8 cellular contexts compared by ENCODE assay signal in the genomic region with DNA sequence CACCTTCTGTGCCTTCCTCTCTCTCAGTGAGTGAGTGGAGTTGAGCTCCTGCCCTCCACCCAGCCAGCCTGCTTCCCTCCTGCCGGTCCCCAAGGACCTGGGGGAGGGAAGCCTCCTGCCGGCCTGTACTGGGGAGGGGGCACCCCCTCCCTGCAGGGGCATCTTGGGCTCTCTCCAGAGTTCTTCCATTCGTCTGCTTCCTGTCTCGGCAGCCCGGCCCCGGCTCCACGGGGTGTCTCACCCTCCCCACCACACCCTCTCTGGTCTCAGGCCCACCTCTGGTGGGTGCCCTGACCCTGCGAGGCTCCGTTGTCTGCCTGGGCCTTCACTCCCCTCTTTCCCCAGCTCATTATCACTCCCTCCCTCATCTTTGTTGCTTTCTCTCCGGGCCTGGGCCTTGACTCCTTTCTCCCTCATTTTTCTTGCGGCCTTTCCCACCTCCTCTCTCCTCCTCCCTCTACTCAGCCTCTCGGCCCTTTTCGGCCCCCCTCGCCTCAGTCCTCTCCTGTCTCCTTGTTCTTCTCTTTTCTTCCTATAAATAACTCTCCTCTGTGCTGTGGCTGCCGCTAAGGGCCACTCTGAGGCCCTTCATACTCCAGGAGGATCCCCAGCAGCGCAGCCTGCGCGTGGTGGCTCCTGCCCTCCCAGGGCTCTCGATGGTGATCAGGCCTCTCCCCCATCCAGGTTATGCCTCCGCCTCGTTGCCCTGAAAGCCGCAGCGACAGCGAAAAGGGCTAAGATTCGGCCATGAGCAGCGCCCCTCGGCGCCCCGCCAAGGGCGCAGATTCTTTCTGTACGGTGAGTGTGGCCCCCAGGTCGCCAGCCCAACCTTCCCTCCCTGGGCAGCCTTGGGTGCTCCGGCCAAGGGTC. TPM values are rescaled to one million over a fixed set of nuclear protein-coding genes. Genes with fewer than 3 reads are reported as not detected.
DNase-seq lines count a peak whose midpoint lies in the region; ATAC-seq and TF ChIP-seq lines count a peak whose summit lies in the region.

No MANE protein-coding gene starts in this region.

- H3K4me3 Mint-ChIP-seq in endodermal cell = peak overlapping the region; percentile 84

- H3K9me3 ChIP-seq in DND-41 (ENCODE audit: insufficient read depth, low read length, severe bottlenecking) (no peaks in the 10 kb centered on the region), PC-9 (ENCODE audit: insufficient read depth, low read depth) (no peaks in the 10 kb centered on the region), endodermal cell (ENCODE audit: control insufficient read depth, low read length) (no peaks in the 10 kb centered on the region), psoas muscle (no peaks in the 10 kb centered on the region)

- H3K27ac ChIP-seq in DND-41 (ENCODE audit: low read length) (0 out of 2 replicates have a peak overlapping the region, but pooled peaks have one; percentile 18), PC-9 (peak overlapping the region; percentile 85), endodermal cell (ENCODE audit: low read depth, low read length) (no peak overlapping the region), psoas muscle (no peak overlapping the region)

- no peaks in the 10 kb centered on the region for H3K27me3 ChIP-seq in DND-41 (ENCODE audit: insufficient read depth, low read length, poor library complexity)
- no peaks in the 10 kb centered on the region for H3K27me3 ChIP-seq in PC-9 (ENCODE audit: insufficient read depth, low read depth)
- peaks cover under 1% of the 10 kb centered on the region for H3K27me3 ChIP-seq in endodermal cell (ENCODE audit: control insufficient read depth, insufficient read depth, low read length, poor library complexity, severe bottlenecking)
- H3K27me3 ChIP-seq in psoas muscle (ENCODE audit: insufficient read depth in 3 of 3, low read length in 2 of 3) = no peaks in the 10 kb centered on the region

- H3K79me2 ChIP-seq in DND-41 (ENCODE audit: insufficient read depth, low read length) (peaks cover 39% of the 10 kb centered on the region), PC-9 (ENCODE audit: low read depth) (peaks cover 43% of the 10 kb centered on the region)

- intact Hi-C loops in PC-9 (cut with micrococcal nuclease; ENCODE audit: unreplicated experiment) = no loop called here
- intact Hi-C loops in psoas muscle (cut with DNase I) = no loop called here

- H4K20me1 ChIP-seq in DND-41 (ENCODE audit: insufficient read depth, low read length) = peaks cover 37% of the 10 kb centered on the region
- H4K20me1 ChIP-seq in PC-9 (ENCODE audit: insufficient read depth) = peaks cover 23% of the 10 kb centered on the region

- WGBS in endodermal cell (ENCODE audit: insufficient coverage in 1 of 2, insufficient read length in 1 of 2), 2 experiments = 32 to 41% methylated on average over 15 to 33 of the region's 33 CpGs
- 69 to 71% (median 70%) methylated on average over 33 of the region's 33 CpGs for WGBS in psoas muscle, 3 donors

- no peaks in the 10 kb centered on the region for H3K9me3 Mint-ChIP-seq in endodermal cell

- no TSS peak for BruUV-seq in PC-9 (replicated peaks; lab: Mats Ljungman, UMichigan)

- ATAC-seq in DND-41 (ENCODE audit: insufficient read depth, low read depth) = no peak
- no peak for ATAC-seq in psoas muscle
- ATAC-seq in GM19328 (IDR thresholded peaks at IDR 0.05; ENCODE audit: unreplicated experiment) = no peak

- CTCF ChIA-PET in PC-9 (lab: Charles Lee) = interaction anchor here (0.6 to 1.2 kb wide), 2 partner anchors 24 to 33 kb away, joined by 3 to 8 read pairs; a partner anchor contains a TSS

- H3K36me3 Mint-ChIP-seq in endodermal cell (ENCODE audit: low read depth) = peaks cover 14% of the 10 kb centered on the region

- no peak for TF ChIP-seq CTCF in DND-41 (IDR thresholded peaks at IDR 0.05; ENCODE audit: borderline replicate concordance, extremely low read depth, low read length, poor library complexity, severe bottlenecking)
- TF ChIP-seq CTCF in PC-9 (conservative IDR thresholded peaks at IDR 0.05) = no peak
- no peak for TF ChIP-seq CTCF in endodermal cell (conservative IDR thresholded peaks at IDR 0.05)
- no peak for TF ChIP-seq CTCF in psoas muscle (IDR thresholded peaks at IDR 0.05)

- H3K27ac Mint-ChIP-seq in endodermal cell = peak overlapping the region; percentile 87

- H3K27me3 Mint-ChIP-seq in endodermal cell (ENCODE audit: insufficient read depth) = peaks cover 9% of the 10 kb centered on the region

- H3K9me2 ChIP-seq in PC-9 (ENCODE audit: insufficient read depth) = no peaks in the 10 kb centered on the region

- H2AFZ ChIP-seq in DND-41 (ENCODE audit: low read depth, low read length) = no peak overlapping the region
- H2AFZ ChIP-seq in PC-9 = no peak overlapping the region

- peak overlapping the region; percentile 96 for H3K4me2 ChIP-seq in DND-41 (ENCODE audit: insufficient read depth, low read length)
- H3K4me2 ChIP-seq in PC-9 = peak overlapping the region; percentile 93

- POLR2A ChIA-PET in PC-9 (lab: Charles Lee; ENCODE audit: unreplicated experiment) = interaction anchor here (0.5 to 0.7 kb wide), 5 partner anchors 8 to 250 kb away, joined by 4 to 25 read pairs (median 5); a partner anchor contains a TSS

- H3F3A ChIP-seq in PC-9 (ENCODE audit: insufficient read depth, low read depth) = peaks cover 38% of the 10 kb centered on the region; the same call in 1 of the 2 replicates

- no peak for DNase-seq in DND-41
- no peak for DNase-seq in PC-9
- DNase-seq in endodermal cell = peak; percentile 73
- DNase-seq in psoas muscle = no peak
- no peak for DNase-seq in NCI-H524 (lab: John Stamatoyannopoulos, UW)
- no peak for DNase-seq in effector CD4-positive, alpha-beta T cell
- DNase-seq in NCI-H345 (lab: John Stamatoyannopoulos, UW) = no peak

- H3K36me3 ChIP-seq in DND-41 (ENCODE audit: insufficient read depth, low read length) (peaks cover 46% of the 10 kb centered on the region), PC-9 (ENCODE audit: low read depth) (peaks cover under 1% of the 10 kb centered on the region; the same call in 1 of the 2 replicates), endodermal cell (ENCODE audit: control insufficient read depth, insufficient read depth, low read length) (peaks cover 20% of the 10 kb centered on the region), psoas muscle (ENCODE audit: insufficient read depth in 1 of 2, low read depth in 1 of 2) (peaks cover 5 to 26% of the 10 kb centered on the region in 2 donors)

- H3K9ac ChIP-seq in DND-41 (ENCODE audit: low read depth, low read length) = peak overlapping the region; percentile 68; the same call in 1 of the 2 replicates
- no peak overlapping the region for H3K9ac ChIP-seq in endodermal cell (ENCODE audit: extremely low read depth, low read length, poor library complexity, severe bottlenecking)

- H3K4me3 ChIP-seq in DND-41 (ENCODE audit: low read depth in 1 of 2, low read length in 2 of 2) (peak overlapping the region in 1 of 2 experiments; percentile 85; a peak in 1 of 4 replicates), PC-9 (peak overlapping the region; percentile 82; the same call in 1 of the 2 replicates), endodermal cell (ENCODE audit: low read length) (peak overlapping the region; percentile 94), psoas muscle (peak overlapping the region; percentile 85)

- H3K4me1 Mint-ChIP-seq in endodermal cell = peaks cover 39% of the 10 kb centered on the region

- H3K4me1 ChIP-seq in DND-41 (ENCODE audit: insufficient read depth, low read length) (peaks cover 50% of the 10 kb centered on the region), PC-9 (replicated peaks; ENCODE audit: insufficient read depth) (peaks cover 50% of the 10 kb centered on the region), endodermal cell (ENCODE audit: control insufficient read depth, insufficient read depth, low read length) (peaks cover 18% of the 10 kb centered on the region), psoas muscle (peaks cover 34% of the 10 kb centered on the region)

RNA-seq across cellular contexts. Expression of a gene that starts 2.1 kb away (rescaled TPM):
- total RNA-seq in PC-9 (2021) (199 and 245 TPM in 2 replicates), endodermal cell (100 to 1,000 TPM; 265 to 284 TPM), psoas muscle (10 to 100 TPM; 26.5 to 36.0 (median 31.3) TPM)
- polyA plus RNA-seq in endodermal cell (2013, experiment 1 of 2) = 88.2 TPM
- polyA plus RNA-seq in endodermal cell (2013, experiment 2 of 2) = 83.1 TPM
- polyA plus RNA-seq in psoas muscle = 10 to 100 TPM; 26.9 to 39.8 (median 33.5) TPM

RNA-seq across cellular contexts. Expression of a gene that starts 3.8 kb away (rescaled TPM):
- total RNA-seq in PC-9 (2021) = 45.7 and 58.4 TPM in 2 replicates
- total RNA-seq in endodermal cell = 10 to 100 TPM; 22.2 to 25.2 TPM
- polyA plus RNA-seq in endodermal cell (2013, experiment 1 of 2) = 22.0 TPM
- polyA plus RNA-seq in endodermal cell (2013, experiment 2 of 2) = 18.7 TPM
- total RNA-seq in psoas muscle = 1 to 10 TPM; 3.8 to 6.4 (median 5.4) TPM
- polyA plus RNA-seq in psoas muscle = 10 to 100 TPM in 1 of 3 donors, 1 to 10 TPM in 2; 5.7 to 15.2 (median 6.2) TPM

RNA-seq across cellular contexts. Expression of a gene that starts 13.1 kb away (rescaled TPM):
- total RNA-seq in PC-9 (2021) = 7.6 and 10.5 TPM in 2 replicates
- total RNA-seq in endodermal cell = 1 to 10 TPM; 2.5 to 3.0 TPM
- polyA plus RNA-seq in endodermal cell (2013, experiment 1 of 2) = 5.1 TPM
- polyA plus RNA-seq in endodermal cell (2013, experiment 2 of 2) = 4.0 TPM
- 1 to 10 TPM; 2.1 to 6.2 (median 3.9) TPM for total RNA-seq in psoas muscle
- 1 to 10 TPM; 1.8 to 5.0 (median 1.8) TPM for polyA plus RNA-seq in psoas muscle

RNA-seq across cellular contexts. Expression of a gene that starts 19.1 kb away (rescaled TPM):
- total RNA-seq in PC-9 (2021) = 104 and 126 TPM in 2 replicates
- total RNA-seq in endodermal cell = 10 to 100 TPM; 64.0 to 71.0 TPM
- polyA plus RNA-seq in endodermal cell (2013, experiment 1 of 2) = 62.8 TPM
- polyA plus RNA-seq in endodermal cell (2013, experiment 2 of 2) = 53.4 TPM
- 100 to 1,000 TPM in 3 of 4 donors, 10 to 100 TPM in 1; 87.1 to 126 (median 111) TPM for total RNA-seq in psoas muscle
- polyA plus RNA-seq in psoas muscle = 100 to 1,000 TPM; 132 to 194 (median 151) TPM

RNA-seq across cellular contexts. Expression of a gene that starts 21.8 kb away (rescaled TPM):
- total RNA-seq in PC-9 (2021) (87.8 and 99.3 TPM in 2 replicates), endodermal cell (10 to 100 TPM; 48.1 to 52.6 TPM), psoas muscle (10 to 100 TPM; 41.7 to 55.5 (median 44.4) TPM)
- polyA plus RNA-seq in endodermal cell (2013, experiment 1 of 2) = 42.7 TPM
- polyA plus RNA-seq in endodermal cell (2013, experiment 2 of 2) = 41.2 TPM
- polyA plus RNA-seq in psoas muscle = 100 to 1,000 TPM in 1 of 3 donors, 10 to 100 TPM in 2; 76.9 to 121 (median 85.3) TPM

Comparison
In these comparisons a context has a peak if more than half of its experiments do, and no peak if none do; other contexts are left out.
1. H3K27ac ChIP-seq: peak in DND-41 (single experiment) and PC-9 (single experiment); none in endodermal cell (single experiment) and psoas muscle (single experiment).